In genomic region chr11:62015615-62016014, GRCh38 we compare ENCODE assay signal across 15 cellular contexts.
"Had no signal": no experiment of that assay in that cellular context is flagged by ENCODE, and none has a peak within 500 bp of the region (broad histone marks: within the 10 kb centered on the region; RNA-seq: fewer than 3 reads in every experiment).

No MANE protein-coding gene starts in this region.

- H3K27ac ChIP-seq: esophagus muscularis mucosa, left ventricle myocardium inferior, neural progenitor cell, pancreas, tibial artery had no signal

- ATAC-seq: activated T-cell treated with anti-CD3 and anti-CD28 coated beads, Interleukin-2, amount 50 U/mL, for 72 hours; pancreas had no signal

- H3K4me3 Mint-ChIP-seq: activated CD4-positive, alpha-beta memory T cell treated with anti-CD3 and anti-CD28 coated beads for 36 hours; activated naive CD8-positive, alpha-beta T cell treated with anti-CD3 and anti-CD28 coated beads, Interleukin-2, amount 10 ng/mL, durations not matched to agents 7 days and 5 days; activated T-cell treated with anti-CD3 and anti-CD28 coated beads, Interleukin-2, amount 50 U/mL, for 72 hours; neural progenitor cell had no signal

- H3K36me3 Mint-ChIP-seq: activated CD4-positive, alpha-beta memory T cell treated with anti-CD3 and anti-CD28 coated beads for 36 hours; activated naive CD8-positive, alpha-beta T cell treated with anti-CD3 and anti-CD28 coated beads, Interleukin-2, amount 10 ng/mL, durations not matched to agents 7 days and 5 days; neural progenitor cell had no signal

- H3K9me3 ChIP-seq: pancreas had no signal

- H3K4me1 ChIP-seq: esophagus muscularis mucosa, left ventricle myocardium inferior, pancreas had no signal

- H3K36me3 ChIP-seq: esophagus muscularis mucosa, left ventricle myocardium inferior, neural progenitor cell, pancreas, tibial artery had no signal

- DNase-seq: activated CD4-positive, alpha-beta memory T cell treated with anti-CD3 and anti-CD28 coated beads for 36 hours; activated CD8-positive, alpha-beta memory T cell treated with anti-CD3 and anti-CD28 coated beads, Interleukin-2, amount 50 U/mL, for 4 hours; activated naive CD8-positive, alpha-beta T cell treated with anti-CD3 and anti-CD28 coated beads, Interleukin-2, amount 10 ng/mL, durations not matched to agents 7 days and 5 days; activated T-cell treated with anti-CD3 and anti-CD28 coated beads, Interleukin-2, amount 50 U/mL, for 72 hours; anterior cingulate cortex; foreskin fibroblast; glutamatergic neuron; left ventricle myocardium inferior; mesendoderm; pancreas; stimulated activated CD4-positive, alpha-beta T cell treated with anti-CD3 and anti-CD28 coated beads, Interleukin-4, amount 100 ng/mL, for 4 hours; T-helper 9 cell had no signal

- H3K27ac Mint-ChIP-seq: activated CD4-positive, alpha-beta memory T cell treated with anti-CD3 and anti-CD28 coated beads for 36 hours; activated naive CD8-positive, alpha-beta T cell treated with anti-CD3 and anti-CD28 coated beads, Interleukin-2, amount 10 ng/mL, durations not matched to agents 7 days and 5 days; activated T-cell treated with anti-CD3 and anti-CD28 coated beads, Interleukin-2, amount 50 U/mL, for 72 hours; neural progenitor cell had no signal

- H3K4me3 ChIP-seq: esophagus muscularis mucosa, left ventricle myocardium inferior, neural progenitor cell, pancreas, tibial artery had no signal

- H3K9me3 Mint-ChIP-seq: activated CD4-positive, alpha-beta memory T cell treated with anti-CD3 and anti-CD28 coated beads for 36 hours had no signal

- H3K27me3 ChIP-seq: esophagus muscularis mucosa, neural progenitor cell, pancreas, tibial artery had no signal
